8 cellular contexts compared by ENCODE assay signal in genomic region chr7:20172736-20173334, GRCh38. TPM values are rescaled to one million over a fixed set of nuclear protein-coding genes. Genes with fewer than 3 reads are reported as not detected.
A peak's percentile ranks its signal among the peaks of the same experiment; 100 is the strongest.
DNase-seq lines count a peak whose midpoint lies in the region; ATAC-seq, FAIRE-seq and TF ChIP-seq lines count a peak whose summit lies in the region.

No MANE protein-coding gene starts in this region.

- H3K9ac ChIP-seq in HCT116 (ENCODE audit: low read length) (no peak overlapping the region), astrocyte (ENCODE audit: low read length) (no peak overlapping the region)

- intact Hi-C loops in HCT116 (cut with micrococcal nuclease) = loop anchor here (2.0 kb wide), 4 partner anchors 190 to 426 kb away; no protein-coding TSS in a partner anchor
- intact Hi-C loops in upper lobe of right lung (cut with DNase I) = no loop called here

- H3K9me3 Mint-ChIP-seq in astrocyte (ENCODE audit: unreplicated experiment) = no peaks in the 10 kb centered on the region

- no TSS peak for BruUV-seq in HCT116 (replicated peaks; lab: Mats Ljungman, UMichigan)

- H3K4me1 ChIP-seq in HCT116 (ENCODE audit: control insufficient read depth in 1 of 2, insufficient read depth in 2 of 2, low read length in 2 of 2) (no peaks in the 10 kb centered on the region), astrocyte (ENCODE audit: insufficient read depth, low read length) (no peaks in the 10 kb centered on the region), upper lobe of right lung (no peaks in the 10 kb centered on the region)

- H3K79me2 ChIP-seq in HCT116 (ENCODE audit: insufficient read depth, low read length) (no peaks in the 10 kb centered on the region), astrocyte (ENCODE audit: insufficient read depth, low read length) (no peaks in the 10 kb centered on the region)

- RAD21 ChIA-PET in HCT116 (lab: Charles Lee; ENCODE audit: low non-redundant PET in 1 of 2, low total read pairs in 2 of 2, uncharacterized antibody in 2 of 2, unreplicated experiment in 2 of 2) = interaction anchor here (0.6 to 1.4 kb wide), 4 partner anchors 190 to 425 kb away, joined by 3 to 7 read pairs (median 5); no protein-coding TSS in a partner anchor

- H3K4me3 ChIP-seq in HCT116 (replicated peaks in 1 of 2; ENCODE audit: low read depth in 1 of 2, low read length in 2 of 2) = no peak overlapping the region
- H3K4me3 ChIP-seq in astrocyte (ENCODE audit: insufficient read depth, low read depth, low read length) = no peak overlapping the region
- H3K4me3 ChIP-seq in upper lobe of right lung = no peak overlapping the region

- H3K27ac ChIP-seq in HCT116 (ENCODE audit: low read depth, low read length) (no peak overlapping the region), astrocyte (ENCODE audit: low read depth, low read length) (no peak overlapping the region), upper lobe of right lung (no peak overlapping the region)

- no peak overlapping the region for H2AFZ ChIP-seq in HCT116 (ENCODE audit: low read depth, low read length, poor library complexity, severe bottlenecking)
- H2AFZ ChIP-seq in astrocyte (ENCODE audit: low read depth, low read length) = no peak overlapping the region

- H4K20me1 ChIP-seq in HCT116 (ENCODE audit: insufficient read depth) (no peaks in the 10 kb centered on the region), astrocyte (ENCODE audit: insufficient read depth, low read length) (no peaks in the 10 kb centered on the region)

- DNase-seq in NOMO-1 treated with DMSO at 0.1 percent for 48 hours (lab: John Stamatoyannopoulos, UW; ENCODE audit: unreplicated experiment) (peak; percentile 37), NOMO-1 treated with dmso at 0.1 percent for 144 hours (lab: John Stamatoyannopoulos, UW; ENCODE audit: unreplicated experiment) (no peak), HCT116 (ENCODE audit: low read depth, low spot score) (peak; percentile 52), NCI-H2196 (lab: John Stamatoyannopoulos, UW; ENCODE audit: unreplicated experiment) (peak; percentile 46), astrocyte (ENCODE audit: low read depth) (peak; percentile 41), kidney tubule cell (ENCODE audit: low spot score) (peak; percentile 64), upper lobe of right lung (peak; percentile 58), epidermal melanocyte (ENCODE audit: insufficient read length, low spot score) (no peak)

- no peaks in the 10 kb centered on the region for H3K27me3 Mint-ChIP-seq in astrocyte (ENCODE audit: low read depth, unreplicated experiment)

- H3K27ac Mint-ChIP-seq in astrocyte (ENCODE audit: unreplicated experiment) = no peak overlapping the region

- CTCF ChIA-PET in HCT116 (lab: Charles Lee) = interaction anchor here (1.2 to 3.7 kb wide), 8 partner anchors 25 to 459 kb away, joined by 3 to 21 read pairs (median 8); no protein-coding TSS in a partner anchor

- H3K36me3 ChIP-seq in HCT116 (ENCODE audit: control insufficient read depth in 1 of 2, insufficient read depth in 2 of 2, low read length in 2 of 2) = no peaks in the 10 kb centered on the region
- no peaks in the 10 kb centered on the region for H3K36me3 ChIP-seq in astrocyte (ENCODE audit: insufficient read depth, low read length)
- H3K36me3 ChIP-seq in upper lobe of right lung = no peaks in the 10 kb centered on the region

- no peak for FAIRE-seq in astrocyte (lab: Jason Lieb, UNC)

- no peak for TF ChIP-seq POLR2A in HCT116 (IDR thresholded peaks at IDR 0.05; ENCODE audit: borderline replicate concordance, extremely low read depth, insufficient read depth, insufficient read length)

- peak; percentile 98 for ATAC-seq in HCT116
- ATAC-seq in upper lobe of right lung = peak; percentile 78

- H3K9me2 ChIP-seq in HCT116 (ENCODE audit: insufficient read depth) = no peaks in the 10 kb centered on the region

- no peaks in the 10 kb centered on the region for H3K4me1 Mint-ChIP-seq in astrocyte (ENCODE audit: low read depth, unreplicated experiment)

- no peaks in the 10 kb centered on the region for H3K9me3 ChIP-seq in HCT116 (ENCODE audit: control insufficient read depth in 1 of 2, insufficient read depth in 1 of 2, low read depth in 1 of 2, low read length in 2 of 2)
- no peaks in the 10 kb centered on the region for H3K9me3 ChIP-seq in astrocyte (ENCODE audit: insufficient read depth, low read depth, low read length)
- no peaks in the 10 kb centered on the region for H3K9me3 ChIP-seq in upper lobe of right lung

- peak; percentile 77 for TF ChIP-seq RAD21 in HCT116 (IDR thresholded peaks at IDR 0.05; ENCODE audit: low read depth)

- H3K27me3 ChIP-seq in HCT116 (ENCODE audit: insufficient read depth, low read length) (no peaks in the 10 kb centered on the region), astrocyte (ENCODE audit: insufficient read depth, low read length) (no peaks in the 10 kb centered on the region), upper lobe of right lung (no peaks in the 10 kb centered on the region)

- TF ChIP-seq CTCF in HCT116 (IDR thresholded peaks at IDR 0.05 in 2 of 3, conservative IDR thresholded peaks at IDR 0.05 in 1 of 3; ENCODE audit: borderline replicate concordance in 1 of 3, insufficient read depth in 1 of 3, low read depth in 2 of 3, low read length in 2 of 3) (peak; percentile 61 to 80 (median 78); a peak in 5 of 6 replicates), astrocyte (IDR thresholded peaks at IDR 0.05; ENCODE audit: insufficient read depth, low read depth, low read length) (peak; percentile 65), upper lobe of right lung (IDR thresholded peaks at IDR 0.05) (peak; percentile 35)

- POLR2A ChIA-PET in HCT116 (lab: Charles Lee) = no interaction called here

- H3K4me3 Mint-ChIP-seq in astrocyte (ENCODE audit: unreplicated experiment) = no peak overlapping the region

- H3K36me3 Mint-ChIP-seq in astrocyte (ENCODE audit: low read depth, unreplicated experiment) = no peaks in the 10 kb centered on the region

- H3K4me2 ChIP-seq in HCT116 (ENCODE audit: low read length) (no peak overlapping the region), astrocyte (ENCODE audit: low read length) (no peak overlapping the region)

TF ChIP-seq in HCT116, 20 proteins besides CTCF, POLR2A, EP300 and RAD21:
- TF ChIP-seq MAX (IDR thresholded peaks at IDR 0.05) = no peak
- TF ChIP-seq JUND (IDR thresholded peaks at IDR 0.05) = no peak
- TF ChIP-seq ELF1 (IDR thresholded peaks at IDR 0.05; ENCODE audit: borderline replicate concordance, low read depth) = no peak
- no peak for TF ChIP-seq SIN3A (IDR thresholded peaks at IDR 0.05; ENCODE audit: low read depth)
- TF ChIP-seq ZBTB33 (IDR thresholded peaks at IDR 0.05; ENCODE audit: extremely low read depth, insufficient replicate concordance, low read length) = no peak
- no peak for TF ChIP-seq FOSL1 (IDR thresholded peaks at IDR 0.05; ENCODE audit: low read depth)
- no peak for TF ChIP-seq YY1 (IDR thresholded peaks at IDR 0.05; ENCODE audit: extremely low read depth, insufficient replicate concordance, low read depth, low read length)

RNA-seq across cellular contexts. Expression of gene MACC1, which starts 44.3 kb away (rescaled TPM):
- total RNA-seq in HCT116 (2021; ENCODE audit: unreplicated experiment) = 9.8 TPM
- 3.8 and 3.9 TPM in 2 replicates for polyA plus RNA-seq in HCT116 (2012)
- total RNA-seq in astrocyte = 0.19 and 2.0 TPM in 2 replicates
- total RNA-seq in upper lobe of right lung = 22.1 TPM

Comparison
In these comparisons a context has a peak if more than half of its experiments do, and no peak if none do; other contexts are left out.
1. DNase-seq: peak in NOMO-1 treated with DMSO at 0.1 percent for 48 hours (single experiment), HCT116 (single experiment), NCI-H2196 (single experiment), astrocyte (single experiment), kidney tubule cell (single experiment) and upper lobe of right lung (single experiment); none in NOMO-1 treated with dmso at 0.1 percent for 144 hours (single experiment) and epidermal melanocyte (single experiment).
2. Peak in every context shown above with its lines, with median percentiles within 50 percentile points of each other: CTCF ChIP-seq.